In genomic region chr5:9686211-9686610, GRCh38 we compare ENCODE assay signal across 23 cellular contexts. TPM values are rescaled to one million over a fixed set of nuclear protein-coding genes. Genes with fewer than 3 reads are reported as not detected.
DNase-seq lines count a peak whose midpoint lies in the region; TF ChIP-seq lines count a peak whose summit lies in the region.
"Had no signal": no experiment of that assay in that cellular context is flagged by ENCODE, and none has a peak within 500 bp of the region (broad histone marks: within the 10 kb centered on the region; RNA-seq: fewer than 3 reads in every experiment).

No MANE protein-coding gene starts in this region.

- H3K4me3 ChIP-seq in astrocyte of the spinal cord (ENCODE audit: low read depth, low read length) (no peak overlapping the region), Peyer's patch (no peak overlapping the region)
- H3K4me3 ChIP-seq: GM12878, neural progenitor cell, right atrium auricular region, testis had no signal

- no peaks in the 10 kb centered on the region for H3K36me3 ChIP-seq in Peyer's patch
- H3K36me3 ChIP-seq: neural progenitor cell, right atrium auricular region had no signal

- H3K27ac ChIP-seq in Peyer's patch: no peak overlapping the region
- H3K27ac ChIP-seq: neural progenitor cell, right atrium auricular region, testis had no signal

- no peak for TF ChIP-seq POLR2A in Peyer's patch (IDR thresholded peaks at IDR 0.05)

- H3K4me1 ChIP-seq in Peyer's patch: no peaks in the 10 kb centered on the region
- H3K4me1 ChIP-seq: neural progenitor cell, right atrium auricular region, testis had no signal

- H3K27me3 ChIP-seq in Peyer's patch: no peaks in the 10 kb centered on the region
- H3K27me3 ChIP-seq: neural progenitor cell, right atrium auricular region, testis had no signal

- DNase-seq in HS-27A (ENCODE audit: low read depth): peak; percentile 72
- DNase-seq in astrocyte of the spinal cord (ENCODE audit: low read depth, low spot score): peak; percentile 71
- peak; percentile 87 for DNase-seq in iris pigment epithelial cell (ENCODE audit: low read depth)
- DNase-seq in activated CD8-positive, alpha-beta memory T cell treated with anti-CD3 and anti-CD28 coated beads for 24 hours: no peak
- DNase-seq in NCI-H2081 treated with DMSO at 0.1 percent for 48 hours (lab: John Stamatoyannopoulos, UW): no peak
- DNase-seq in NCI-H1105 (lab: John Stamatoyannopoulos, UW): no peak
- DNase-seq in Peyer's patch: no peak
- DNase-seq: activated CD4-positive, alpha-beta T cell treated with anti-CD3 and anti-CD28 coated beads for 1 hour; activated CD8-positive, alpha-beta memory T cell treated with anti-CD3 and anti-CD28 coated beads, Interleukin-2, amount 50 U/mL, for 48 hours; activated naive CD4-positive, alpha-beta T cell treated with anti-CD3 and anti-CD28 coated beads for 36 hours; CD8-positive, alpha-beta T cell; GOT3; NCI-H774; stimulated activated CD4-positive, alpha-beta T cell treated with anti-CD3 and anti-CD28 coated beads, Interleukin-1b, Interleukin-23, amount 100 ng/mL, for 48 hours; testis had no signal

- in situ Hi-C loops in astrocyte of the spinal cord (cut with HindIII; ENCODE audit: low sequenced_read_pairs): no loop called here

- no peaks in the 10 kb centered on the region for H3K9me3 ChIP-seq in Peyer's patch
- H3K9me3 ChIP-seq: right atrium auricular region, testis had no signal

- TF ChIP-seq CTCF in astrocyte of the spinal cord (IDR thresholded peaks at IDR 0.05; ENCODE audit: low read depth, low read length) (no peak), Peyer's patch (IDR thresholded peaks at IDR 0.05) (no peak)

RNA-seq across cellular contexts. Expression of gene TAS2R1, which starts 56.1 kb away (rescaled TPM):
- not detected for total RNA-seq in Peyer's patch
- total RNA-seq: activated naive CD4-positive, alpha-beta T cell treated with anti-CD3 and anti-CD28 coated beads for 36 hours; cardiac septum; CD8-positive, alpha-beta T cell; Daoy; glomerular endothelial cell; GM12878; mesenteric fat pad; right atrium auricular region; T-helper 1 cell treated with Interleukin-12 subunit alpha and Interleukin-12 subunit beta and Interleukin-4 antibody, amounts not matched to agents 30 ng/mL and 1 ng/mL, for 36 hours had no signal

Comparison
In these comparisons a context has a peak if more than half of its experiments do, and no peak if none do; other contexts are left out.
1. DNase-seq: peak in HS-27A (single experiment), astrocyte of the spinal cord (single experiment) and iris pigment epithelial cell (single experiment); none in activated CD8-positive, alpha-beta memory T cell treated with anti-CD3 and anti-CD28 coated beads for 24 hours (single experiment), NCI-H2081 treated with DMSO at 0.1 percent for 48 hours (single experiment), NCI-H1105 (single experiment) and Peyer's patch (0 of 3).